8 cellular contexts compared by ENCODE assay signal in the genomic region with DNA sequence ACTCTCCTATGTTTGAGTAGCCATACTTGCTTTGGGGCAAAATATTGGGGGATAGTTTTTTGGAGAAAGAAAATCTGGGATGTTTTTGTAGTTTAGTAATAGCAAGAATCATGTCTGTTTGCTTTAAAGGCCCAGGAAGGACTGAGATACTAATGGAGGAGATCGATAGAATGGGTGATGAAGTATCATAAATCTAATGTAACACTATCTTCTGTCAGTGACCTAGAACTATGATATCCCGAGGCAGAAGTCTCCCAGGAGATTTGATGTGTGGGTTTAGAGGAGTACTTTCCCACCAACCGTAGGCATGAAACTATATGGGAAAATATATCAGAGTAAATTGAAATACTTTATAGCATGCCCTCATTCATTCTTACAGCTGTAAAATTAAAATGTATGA. TPM values are rescaled to one million over a fixed set of nuclear protein-coding genes. Genes with fewer than 3 reads are reported as not detected.
DNase-seq lines count a peak whose midpoint lies in the region; ATAC-seq, FAIRE-seq and TF ChIP-seq lines count a peak whose summit lies in the region.

No MANE protein-coding gene starts in this region.

- H3K9me1 ChIP-seq in keratinocyte (ENCODE audit: control insufficient read depth, extremely low read depth, insufficient read depth, low read length): no peaks in the 10 kb centered on the region

- TF ChIP-seq CTCF in keratinocyte (optimal IDR thresholded peaks at IDR 0.05 in 1 of 3, IDR thresholded peaks at IDR 0.05 in 1 of 3, conservative IDR thresholded peaks at IDR 0.05 in 1 of 3; ENCODE audit: extremely low read depth in 1 of 3, insufficient read depth in 2 of 3, low read length in 3 of 3): no peak

- peaks cover 57% of the 10 kb centered on the region for H3K4me1 Mint-ChIP-seq in T-helper 1 cell treated with Interleukin-12 subunit alpha and Interleukin-12 subunit beta and Interleukin-4 antibody, amounts not matched to agents 30 μg/mL and 1 μg/mL, for 36 hours (ENCODE audit: low read depth)
- H3K4me1 Mint-ChIP-seq in activated CD8-positive, alpha-beta T cell treated with anti-CD3 and anti-CD28 coated beads, Interleukin-2, amount 10 ng/mL, durations not matched to agents 7 days and 5 days (ENCODE audit: low read depth): peaks cover 66% of the 10 kb centered on the region

- ATAC-seq in activated CD8-positive, alpha-beta T cell treated with anti-CD3 and anti-CD28 coated beads, Interleukin-2, amount 10 ng/mL, durations not matched to agents 7 days and 5 days: no peak
- ATAC-seq in HG03439 (IDR thresholded peaks at IDR 0.05; ENCODE audit: unreplicated experiment) (no peak), HG02884 (IDR thresholded peaks at IDR 0.05; ENCODE audit: unreplicated experiment) (no peak)

- peak overlapping the region; percentile 18 for H2AFZ ChIP-seq in keratinocyte (ENCODE audit: control insufficient read depth, low read length)

- no peaks in the 10 kb centered on the region for H4K20me1 ChIP-seq in keratinocyte (ENCODE audit: control insufficient read depth, extremely low read depth, insufficient read depth, low read length)

- POLR2A ChIA-PET in activated CD8-positive, alpha-beta T cell treated with anti-CD3 and anti-CD28 coated beads, Interleukin-2, amount 10 ng/mL, durations not matched to agents 7 days and 5 days (lab: Charles Lee): interaction anchor here (0.7 to 16.4 kb wide), 11 partner anchors 10 to 397 kb away, joined by 3 to 298 read pairs (median 5); a partner anchor contains a TSS

- H3K4me1 ChIP-seq in keratinocyte (ENCODE audit: control insufficient read depth, extremely low read depth, insufficient read depth, low read length): peaks cover 22% of the 10 kb centered on the region

- H3K27me3 Mint-ChIP-seq in T-helper 1 cell treated with Interleukin-12 subunit alpha and Interleukin-12 subunit beta and Interleukin-4 antibody, amounts not matched to agents 30 μg/mL and 1 μg/mL, for 36 hours (ENCODE audit: low read depth): no peaks in the 10 kb centered on the region
- H3K27me3 Mint-ChIP-seq in activated CD8-positive, alpha-beta T cell treated with anti-CD3 and anti-CD28 coated beads, Interleukin-2, amount 10 ng/mL, durations not matched to agents 7 days and 5 days (ENCODE audit: low read depth): no peaks in the 10 kb centered on the region

- peak overlapping the region; percentile 88 for H3K9ac ChIP-seq in keratinocyte (ENCODE audit: control insufficient read depth, extremely low read depth, insufficient read depth, low read length)

- peak overlapping the region; percentile 95 for H3K27ac Mint-ChIP-seq in T-helper 1 cell treated with Interleukin-12 subunit alpha and Interleukin-12 subunit beta and Interleukin-4 antibody, amounts not matched to agents 30 μg/mL and 1 μg/mL, for 36 hours
- peak overlapping the region; percentile 93 for H3K27ac Mint-ChIP-seq in activated CD8-positive, alpha-beta T cell treated with anti-CD3 and anti-CD28 coated beads, Interleukin-2, amount 10 ng/mL, durations not matched to agents 7 days and 5 days

- no peaks in the 10 kb centered on the region for H3K79me2 ChIP-seq in keratinocyte (ENCODE audit: control insufficient read depth, insufficient read depth, low read length)

- CTCF ChIA-PET in activated CD8-positive, alpha-beta T cell treated with anti-CD3 and anti-CD28 coated beads, Interleukin-2, amount 10 ng/mL, durations not matched to agents 7 days and 5 days (lab: Charles Lee): interaction anchor here (0.7 to 3.1 kb wide), 11 partner anchors 12 to 708 kb away, joined by 3 to 18 read pairs (median 5); a partner anchor contains a TSS

- H3K4me2 ChIP-seq in keratinocyte (ENCODE audit: control insufficient read depth, extremely low read depth, insufficient read depth, low read depth, low read length): peak overlapping the region; percentile 84

- DNase-seq in T-helper 1 cell (no peak), keratinocyte (ENCODE audit: low read depth, low spot score) (no peak), substantia nigra (lab: John Stamatoyannopoulos, UW) (no peak), 8988T (no peak)
- no peak for DNase-seq in activated CD8-positive, alpha-beta T cell treated with anti-CD3 and anti-CD28 coated beads, Interleukin-2, amount 10 ng/mL, durations not matched to agents 7 days and 5 days

- peaks cover 24% of the 10 kb centered on the region for H3K36me3 Mint-ChIP-seq in T-helper 1 cell treated with Interleukin-12 subunit alpha and Interleukin-12 subunit beta and Interleukin-4 antibody, amounts not matched to agents 30 μg/mL and 1 μg/mL, for 36 hours (ENCODE audit: low read depth)
- peaks cover 22% of the 10 kb centered on the region for H3K36me3 Mint-ChIP-seq in activated CD8-positive, alpha-beta T cell treated with anti-CD3 and anti-CD28 coated beads, Interleukin-2, amount 10 ng/mL, durations not matched to agents 7 days and 5 days (ENCODE audit: low read depth)

- dilution Hi-C loops in keratinocyte (cut with MboI; ENCODE audit: extremely low pct_ligation_motif_present, low sequenced_read_pairs): no loop called here

- peak overlapping the region in 2 of 3 experiments; percentile 50 to 73 for H3K4me3 ChIP-seq in keratinocyte (ENCODE audit: control insufficient read depth in 2 of 3, extremely low read depth in 1 of 3, insufficient read depth in 2 of 3, low read depth in 1 of 3, low read length in 3 of 3)

- H3K9me3 ChIP-seq in keratinocyte (ENCODE audit: control insufficient read depth, low read depth, low read length): no peaks in the 10 kb centered on the region

- no peaks in the 10 kb centered on the region for H3K36me3 ChIP-seq in keratinocyte (ENCODE audit: control insufficient read depth in 2 of 2, extremely low read depth in 1 of 2, insufficient read depth in 2 of 2, low read length in 2 of 2)

- H3K9me3 Mint-ChIP-seq in T-helper 1 cell treated with Interleukin-12 subunit alpha and Interleukin-12 subunit beta and Interleukin-4 antibody, amounts not matched to agents 30 μg/mL and 1 μg/mL, for 36 hours: no peaks in the 10 kb centered on the region
- no peaks in the 10 kb centered on the region for H3K9me3 Mint-ChIP-seq in activated CD8-positive, alpha-beta T cell treated with anti-CD3 and anti-CD28 coated beads, Interleukin-2, amount 10 ng/mL, durations not matched to agents 7 days and 5 days (ENCODE audit: insufficient read depth)

- no peaks in the 10 kb centered on the region for H3K27me3 ChIP-seq in keratinocyte (ENCODE audit: control insufficient read depth, extremely low read depth, insufficient read depth, low read length)

- H3K27ac ChIP-seq in keratinocyte (ENCODE audit: control insufficient read depth, insufficient read depth, low read length) (peak overlapping the region; percentile 93), substantia nigra (ENCODE audit: low read depth, low read length, poor library complexity, severe bottlenecking) (peak overlapping the region; percentile 14)

- H3K4me3 Mint-ChIP-seq in T-helper 1 cell treated with Interleukin-12 subunit alpha and Interleukin-12 subunit beta and Interleukin-4 antibody, amounts not matched to agents 30 μg/mL and 1 μg/mL, for 36 hours: peak overlapping the region; percentile 91
- H3K4me3 Mint-ChIP-seq in activated CD8-positive, alpha-beta T cell treated with anti-CD3 and anti-CD28 coated beads, Interleukin-2, amount 10 ng/mL, durations not matched to agents 7 days and 5 days: peak overlapping the region; percentile 93

- FAIRE-seq in keratinocyte (lab: Jason Lieb, UNC): no peak

RNA-seq across cellular contexts. Expression of a gene that starts 21.0 kb away (rescaled TPM):
- 10 to 100 TPM; 45.3 to 48.1 TPM for total RNA-seq in activated CD8-positive, alpha-beta T cell treated with anti-CD3 and anti-CD28 coated beads, Interleukin-2, amount 10 ng/mL, durations not matched to agents 7 days and 5 days
- 24.6 to 133 TPM (median 88.9 TPM) in 3 replicates for polyA plus RNA-seq in keratinocyte
- polyA plus RNA-seq in keratinocyte (2011; ENCODE audit: low read depth): 42.2 TPM
- 20.8 and 25.5 TPM in 2 replicates for polyA plus RNA-seq in keratinocyte (2011; cell fraction: cytosol; rRNA removed)
- 190 and 207 TPM in 2 replicates for polyA plus RNA-seq in keratinocyte (2011; cell fraction: nucleus; rRNA removed)
- polyA plus RNA-seq in keratinocyte (2012; ENCODE audit: low replicate concordance): 9.0 and 40.2 TPM in 2 replicates
- polyA minus RNA-seq in keratinocyte: 17.8 to 168 TPM (median 144 TPM) in 3 replicates
- 35.3 TPM for polyA minus RNA-seq in keratinocyte (2011; cell fraction: cytosol; rRNA and poly(A)+ RNA removed)
- polyA minus RNA-seq in keratinocyte (2011; cell fraction: nucleus; rRNA and poly(A)+ RNA removed): 161 and 247 TPM in 2 replicates

RNA-seq across cellular contexts. Expression of a gene that starts 49.3 kb away (rescaled TPM):
- total RNA-seq in activated CD8-positive, alpha-beta T cell treated with anti-CD3 and anti-CD28 coated beads, Interleukin-2, amount 10 ng/mL, durations not matched to agents 7 days and 5 days: 10 to 100 TPM; 25.7 to 29.5 TPM
- 15.8 to 19.9 TPM (median 16.8 TPM) in 3 replicates for polyA plus RNA-seq in keratinocyte
- 2.6 TPM for polyA plus RNA-seq in keratinocyte (2011; ENCODE audit: low read depth)
- polyA plus RNA-seq in keratinocyte (2011; cell fraction: cytosol; rRNA removed): 10.2 and 14.8 TPM in 2 replicates
- polyA plus RNA-seq in keratinocyte (2011; cell fraction: nucleus; rRNA removed): 14.9 and 18.2 TPM in 2 replicates
- polyA plus RNA-seq in keratinocyte (2012; ENCODE audit: low replicate concordance): 1.6 and 13.9 TPM in 2 replicates
- polyA minus RNA-seq in keratinocyte: 28.7 to 36.9 TPM (median 35.8 TPM) in 3 replicates
- 13.8 TPM for polyA minus RNA-seq in keratinocyte (2011; cell fraction: cytosol; rRNA and poly(A)+ RNA removed)
- 19.4 and 27.1 TPM in 2 replicates for polyA minus RNA-seq in keratinocyte (2011; cell fraction: nucleus; rRNA and poly(A)+ RNA removed)
